29 cellular contexts compared by ENCODE assay signal in the genomic region with DNA sequence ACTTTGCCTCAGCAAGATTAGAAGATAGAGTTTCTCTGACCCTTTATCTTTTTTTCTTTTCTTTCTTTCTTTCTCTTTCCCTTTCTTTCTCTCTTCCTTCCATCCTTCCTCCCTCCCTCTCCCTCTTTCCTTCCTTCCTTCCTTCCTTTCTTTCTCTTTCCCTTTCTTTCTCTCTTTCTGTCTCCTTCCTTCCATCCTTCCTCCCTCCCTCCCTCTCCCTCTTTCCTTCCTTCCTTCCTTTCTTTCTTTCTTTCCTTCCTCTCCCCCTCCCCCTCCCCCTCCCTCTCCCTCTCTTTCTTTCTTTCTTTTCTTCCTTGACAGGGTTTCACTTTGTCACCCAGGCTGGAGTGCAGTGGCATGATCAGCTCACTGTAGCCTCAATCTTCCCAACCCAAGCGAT.
"Had no signal": no experiment of that assay in that cellular context is flagged by ENCODE, and none has a peak within 500 bp of the region (broad histone marks: within the 10 kb centered on the region; RNA-seq: fewer than 3 reads in every experiment).

No MANE protein-coding gene starts in this region.

- H3K27me3 Mint-ChIP-seq: stimulated activated naive B cell treated with anti-CD40 and anti-IgM and Interleukin-4, amounts not matched to agents 10 μg/mL and 1 μg/mL and 100 μg/mL, for 72 hours had no signal

- FAIRE-seq: small intestine, urothelium cell line had no signal

- H3K4me1 Mint-ChIP-seq: nephron progenitor cell; neural crest cell; stimulated activated effector memory CD8-positive, alpha-beta T cell treated with anti-CD3 and anti-CD28 coated beads, Interleukin-12 subunit alpha, Interleukin-12 subunit beta, amount 100 ng/mL, for 72 hours had no signal

- ATAC-seq: natural killer cell treated with Interleukin-12 subunit alpha and Interleukin-12 subunit beta and Interleukin-15 and Interleukin-18, amount 100 ng/mL, for 72 hours; psoas muscle; right cardiac atrium; right lobe of liver; stimulated activated effector memory CD8-positive, alpha-beta T cell treated with anti-CD3 and anti-CD28 coated beads, Interleukin-12 subunit alpha, Interleukin-12 subunit beta, amount 100 ng/mL, for 72 hours; stimulated activated naive B cell treated with anti-CD40 and anti-IgM and Interleukin-4, amounts not matched to agents 10 μg/mL and 1 μg/mL and 100 μg/mL, for 72 hours had no signal

- H3K4me1 ChIP-seq: parathyroid adenoma, psoas muscle, right lobe of liver, sigmoid colon, stomach, thyroid gland, tibial nerve, upper lobe of left lung, vagina had no signal

- H3K4me3 ChIP-seq: ovary, psoas muscle, right lobe of liver, sigmoid colon, stomach, thoracic aorta, thyroid gland, tibial nerve, upper lobe of left lung, vagina had no signal

- DNase-seq: nephron progenitor cell; occipital lobe; ovary; posterior cingulate gyrus; psoas muscle; right cardiac atrium; right lobe of liver; sigmoid colon; small intestine; stimulated activated CD4-positive, alpha-beta T cell treated with anti-CD3 and anti-CD28 coated beads, Interleukin-15, amount 100 ng/mL, for 24 hours; stimulated activated CD4-positive, alpha-beta T cell treated with anti-CD3 and anti-CD28 coated beads, Interleukin-2, amount 100 ng/mL, for 24 hours; stimulated activated CD4-positive, alpha-beta T cell treated with anti-CD3 and anti-CD28 coated beads, Interleukin-2, amount 100 ng/mL, for 48 hours; stimulated activated CD4-positive, alpha-beta T cell treated with anti-CD3 and anti-CD28 coated beads, Interleukin-4, amount 100 ng/mL, for 24 hours; stimulated activated naive B cell treated with anti-CD40 and anti-IgM and Interleukin-4, amounts not matched to agents 10 μg/mL and 1 μg/mL and 100 μg/mL, for 72 hours; stimulated activated naive CD4-positive, alpha-beta T cell treated with Interleukin-2 at 50 U/mL for 16 hours; stomach; thyroid gland; trophoblast cell; upper lobe of left lung had no signal

- H3K27ac ChIP-seq: ovary, parathyroid adenoma, psoas muscle, right lobe of liver, sigmoid colon, stomach, thoracic aorta, thyroid gland, tibial nerve, upper lobe of left lung, vagina had no signal

- H3K4me3 Mint-ChIP-seq: natural killer cell treated with Interleukin-12 subunit alpha and Interleukin-12 subunit beta and Interleukin-15 and Interleukin-18, amount 100 ng/mL, for 72 hours; nephron progenitor cell; neural crest cell; stimulated activated effector memory CD8-positive, alpha-beta T cell treated with anti-CD3 and anti-CD28 coated beads, Interleukin-12 subunit alpha, Interleukin-12 subunit beta, amount 100 ng/mL, for 72 hours; stimulated activated naive B cell treated with anti-CD40 and anti-IgM and Interleukin-4, amounts not matched to agents 10 μg/mL and 1 μg/mL and 100 μg/mL, for 72 hours; stimulated activated naive CD8-positive, alpha-beta T cell treated with anti-CD3 and anti-CD28 coated beads, Interleukin-15, Interleukin-2, amounts not matched to agents 100 ng/mL and 50 ng/mL, for 24 hours had no signal

- H3K27ac Mint-ChIP-seq: natural killer cell treated with Interleukin-12 subunit alpha and Interleukin-12 subunit beta and Interleukin-15 and Interleukin-18, amount 100 ng/mL, for 72 hours; nephron progenitor cell; progenitor cell of endocrine pancreas; stimulated activated effector memory CD8-positive, alpha-beta T cell treated with anti-CD3 and anti-CD28 coated beads, Interleukin-12 subunit alpha, Interleukin-12 subunit beta, amount 100 ng/mL, for 72 hours; stimulated activated naive B cell treated with anti-CD40 and anti-IgM and Interleukin-4, amounts not matched to agents 10 μg/mL and 1 μg/mL and 100 μg/mL, for 72 hours; stimulated activated naive CD8-positive, alpha-beta T cell treated with anti-CD3 and anti-CD28 coated beads, Interleukin-15, Interleukin-2, amounts not matched to agents 100 ng/mL and 50 ng/mL, for 24 hours had no signal

- H3K27me3 ChIP-seq: ovary, right lobe of liver, sigmoid colon, thyroid gland, tibial nerve, upper lobe of left lung, vagina had no signal

- H3K9me3 Mint-ChIP-seq: natural killer cell treated with Interleukin-12 subunit alpha and Interleukin-12 subunit beta and Interleukin-15 and Interleukin-18, amount 100 ng/mL, for 72 hours; neural crest cell; stimulated activated effector memory CD8-positive, alpha-beta T cell treated with anti-CD3 and anti-CD28 coated beads, Interleukin-12 subunit alpha, Interleukin-12 subunit beta, amount 100 ng/mL, for 72 hours; stimulated activated naive B cell treated with anti-CD40 and anti-IgM and Interleukin-4, amounts not matched to agents 10 μg/mL and 1 μg/mL and 100 μg/mL, for 72 hours; stimulated activated naive CD8-positive, alpha-beta T cell treated with anti-CD3 and anti-CD28 coated beads, Interleukin-15, Interleukin-2, amounts not matched to agents 100 ng/mL and 50 ng/mL, for 24 hours had no signal

- H3K9me3 ChIP-seq: ovary, psoas muscle, right lobe of liver, sigmoid colon, stomach, thoracic aorta, thyroid gland, tibial nerve, upper lobe of left lung, vagina had no signal

- H2AFZ ChIP-seq: parathyroid adenoma had no signal

- H3K36me3 ChIP-seq: ovary, right lobe of liver, sigmoid colon, stomach, thoracic aorta, thyroid gland, tibial nerve, upper lobe of left lung, vagina had no signal

- H3K9ac ChIP-seq: parathyroid adenoma had no signal

- H3K36me3 Mint-ChIP-seq: natural killer cell treated with Interleukin-12 subunit alpha and Interleukin-12 subunit beta and Interleukin-15 and Interleukin-18, amount 100 ng/mL, for 72 hours; stimulated activated effector memory CD8-positive, alpha-beta T cell treated with anti-CD3 and anti-CD28 coated beads, Interleukin-12 subunit alpha, Interleukin-12 subunit beta, amount 100 ng/mL, for 72 hours; stimulated activated naive B cell treated with anti-CD40 and anti-IgM and Interleukin-4, amounts not matched to agents 10 μg/mL and 1 μg/mL and 100 μg/mL, for 72 hours had no signal

- H3K79me2 ChIP-seq: parathyroid adenoma had no signal
